Comparison of ENCODE assay signal across 2 cellular contexts in the genomic region with DNA sequence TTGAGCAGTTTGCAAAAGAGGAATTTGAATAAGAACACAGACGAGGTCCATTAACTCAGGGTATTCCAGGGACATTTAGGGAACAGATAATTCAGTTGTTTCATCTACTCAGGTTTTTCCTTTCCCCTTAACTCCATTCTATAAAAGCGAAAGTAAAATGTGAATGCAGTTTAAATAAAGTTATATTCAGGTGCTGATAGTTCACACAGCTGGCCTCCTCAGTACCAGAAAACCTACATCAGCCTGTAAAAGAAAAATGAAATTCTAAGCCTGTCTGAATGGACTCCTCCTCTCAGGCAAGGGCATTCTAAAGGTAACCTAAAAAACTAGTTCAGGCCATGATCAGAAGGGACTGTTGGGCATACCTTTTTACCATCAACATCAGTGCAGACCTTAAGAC.
TF ChIP-seq lines count a peak whose summit lies in the region.

No MANE protein-coding gene starts in this region.

TF ChIP-seq in endothelial cell of umbilical vein, 7 proteins besides CTCF, POLR2A, EP300 and RAD21:
- TF ChIP-seq GATA2 (IDR thresholded peaks at IDR 0.05; ENCODE audit: insufficient read depth, insufficient read length, low read depth, low read length) (no peak), JUN (IDR thresholded peaks at IDR 0.05; ENCODE audit: borderline replicate concordance, insufficient read depth, insufficient read length, low read depth) (no peak)
TF ChIP-seq in endothelial cell of umbilical vein: peak in this region for 0.

TF ChIP-seq in HepG2, 621 proteins besides CTCF, POLR2A, EP300 and RAD21:
- no peak for TF ChIP-seq SIN3A (IDR thresholded peaks at IDR 0.05; ENCODE audit: borderline replicate concordance, low read depth, low read length)
- TF ChIP-seq, protein P1, sequence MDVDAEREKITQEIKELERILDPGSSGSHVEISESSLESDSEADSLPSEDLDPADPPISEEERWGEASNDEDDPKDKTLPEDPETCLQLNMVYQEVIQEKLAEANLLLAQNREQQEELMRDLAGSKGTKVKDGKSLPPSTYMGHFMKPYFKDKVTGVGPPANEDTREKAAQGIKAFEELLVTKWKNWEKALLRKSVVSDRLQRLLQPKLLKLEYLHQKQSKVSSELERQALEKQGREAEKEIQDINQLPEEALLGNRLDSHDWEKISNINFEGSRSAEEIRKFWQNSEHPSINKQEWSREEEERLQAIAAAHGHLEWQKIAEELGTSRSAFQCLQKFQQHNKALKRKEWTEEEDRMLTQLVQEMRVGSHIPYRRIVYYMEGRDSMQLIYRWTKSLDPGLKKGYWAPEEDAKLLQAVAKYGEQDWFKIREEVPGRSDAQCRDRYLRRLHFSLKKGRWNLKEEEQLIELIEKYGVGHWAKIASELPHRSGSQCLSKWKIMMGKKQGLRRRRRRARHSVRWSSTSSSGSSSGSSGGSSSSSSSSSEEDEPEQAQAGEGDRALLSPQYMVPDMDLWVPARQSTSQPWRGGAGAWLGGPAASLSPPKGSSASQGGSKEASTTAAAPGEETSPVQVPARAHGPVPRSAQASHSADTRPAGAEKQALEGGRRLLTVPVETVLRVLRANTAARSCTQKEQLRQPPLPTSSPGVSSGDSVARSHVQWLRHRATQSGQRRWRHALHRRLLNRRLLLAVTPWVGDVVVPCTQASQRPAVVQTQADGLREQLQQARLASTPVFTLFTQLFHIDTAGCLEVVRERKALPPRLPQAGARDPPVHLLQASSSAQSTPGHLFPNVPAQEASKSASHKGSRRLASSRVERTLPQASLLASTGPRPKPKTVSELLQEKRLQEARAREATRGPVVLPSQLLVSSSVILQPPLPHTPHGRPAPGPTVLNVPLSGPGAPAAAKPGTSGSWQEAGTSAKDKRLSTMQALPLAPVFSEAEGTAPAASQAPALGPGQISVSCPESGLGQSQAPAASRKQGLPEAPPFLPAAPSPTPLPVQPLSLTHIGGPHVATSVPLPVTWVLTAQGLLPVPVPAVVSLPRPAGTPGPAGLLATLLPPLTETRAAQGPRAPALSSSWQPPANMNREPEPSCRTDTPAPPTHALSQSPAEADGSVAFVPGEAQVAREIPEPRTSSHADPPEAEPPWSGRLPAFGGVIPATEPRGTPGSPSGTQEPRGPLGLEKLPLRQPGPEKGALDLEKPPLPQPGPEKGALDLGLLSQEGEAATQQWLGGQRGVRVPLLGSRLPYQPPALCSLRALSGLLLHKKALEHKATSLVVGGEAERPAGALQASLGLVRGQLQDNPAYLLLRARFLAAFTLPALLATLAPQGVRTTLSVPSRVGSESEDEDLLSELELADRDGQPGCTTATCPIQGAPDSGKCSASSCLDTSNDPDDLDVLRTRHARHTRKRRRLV (CRISPR knock-in tag; IDR thresholded peaks at IDR 0.05), result no peak
- no peak for TF ChIP-seq RCOR2 (CRISPR knock-in tag; IDR thresholded peaks at IDR 0.05)
- TF ChIP-seq, protein P2, sequence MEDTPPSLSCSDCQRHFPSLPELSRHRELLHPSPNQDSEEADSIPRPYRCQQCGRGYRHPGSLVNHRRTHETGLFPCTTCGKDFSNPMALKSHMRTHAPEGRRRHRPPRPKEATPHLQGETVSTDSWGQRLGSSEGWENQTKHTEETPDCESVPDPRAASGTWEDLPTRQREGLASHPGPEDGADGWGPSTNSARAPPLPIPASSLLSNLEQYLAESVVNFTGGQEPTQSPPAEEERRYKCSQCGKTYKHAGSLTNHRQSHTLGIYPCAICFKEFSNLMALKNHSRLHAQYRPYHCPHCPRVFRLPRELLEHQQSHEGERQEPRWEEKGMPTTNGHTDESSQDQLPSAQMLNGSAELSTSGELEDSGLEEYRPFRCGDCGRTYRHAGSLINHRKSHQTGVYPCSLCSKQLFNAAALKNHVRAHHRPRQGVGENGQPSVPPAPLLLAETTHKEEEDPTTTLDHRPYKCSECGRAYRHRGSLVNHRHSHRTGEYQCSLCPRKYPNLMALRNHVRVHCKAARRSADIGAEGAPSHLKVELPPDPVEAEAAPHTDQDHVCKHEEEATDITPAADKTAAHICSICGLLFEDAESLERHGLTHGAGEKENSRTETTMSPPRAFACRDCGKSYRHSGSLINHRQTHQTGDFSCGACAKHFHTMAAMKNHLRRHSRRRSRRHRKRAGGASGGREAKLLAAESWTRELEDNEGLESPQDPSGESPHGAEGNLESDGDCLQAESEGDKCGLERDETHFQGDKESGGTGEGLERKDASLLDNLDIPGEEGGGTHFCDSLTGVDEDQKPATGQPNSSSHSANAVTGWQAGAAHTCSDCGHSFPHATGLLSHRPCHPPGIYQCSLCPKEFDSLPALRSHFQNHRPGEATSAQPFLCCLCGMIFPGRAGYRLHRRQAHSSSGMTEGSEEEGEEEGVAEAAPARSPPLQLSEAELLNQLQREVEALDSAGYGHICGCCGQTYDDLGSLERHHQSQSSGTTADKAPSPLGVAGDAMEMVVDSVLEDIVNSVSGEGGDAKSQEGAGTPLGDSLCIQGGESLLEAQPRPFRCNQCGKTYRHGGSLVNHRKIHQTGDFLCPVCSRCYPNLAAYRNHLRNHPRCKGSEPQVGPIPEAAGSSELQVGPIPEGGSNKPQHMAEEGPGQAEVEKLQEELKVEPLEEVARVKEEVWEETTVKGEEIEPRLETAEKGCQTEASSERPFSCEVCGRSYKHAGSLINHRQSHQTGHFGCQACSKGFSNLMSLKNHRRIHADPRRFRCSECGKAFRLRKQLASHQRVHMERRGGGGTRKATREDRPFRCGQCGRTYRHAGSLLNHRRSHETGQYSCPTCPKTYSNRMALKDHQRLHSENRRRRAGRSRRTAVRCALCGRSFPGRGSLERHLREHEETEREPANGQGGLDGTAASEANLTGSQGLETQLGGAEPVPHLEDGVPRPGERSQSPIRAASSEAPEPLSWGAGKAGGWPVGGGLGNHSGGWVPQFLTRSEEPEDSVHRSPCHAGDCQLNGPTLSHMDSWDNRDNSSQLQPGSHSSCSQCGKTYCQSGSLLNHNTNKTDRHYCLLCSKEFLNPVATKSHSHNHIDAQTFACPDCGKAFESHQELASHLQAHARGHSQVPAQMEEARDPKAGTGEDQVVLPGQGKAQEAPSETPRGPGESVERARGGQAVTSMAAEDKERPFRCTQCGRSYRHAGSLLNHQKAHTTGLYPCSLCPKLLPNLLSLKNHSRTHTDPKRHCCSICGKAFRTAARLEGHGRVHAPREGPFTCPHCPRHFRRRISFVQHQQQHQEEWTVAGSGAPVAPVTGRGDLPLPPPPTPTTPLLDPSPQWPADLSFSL (CRISPR knock-in tag; IDR thresholded peaks at IDR 0.05), result no peak
- no peak for TF ChIP-seq ARNT (IDR thresholded peaks at IDR 0.05)
- TF ChIP-seq RFX3 (CRISPR knock-in tag; IDR thresholded peaks at IDR 0.05), result no peak
- TF ChIP-seq ZNF589 (CRISPR knock-in tag; conservative IDR thresholded peaks at IDR 0.05), result no peak
- no peak for TF ChIP-seq RBM39 (IDR thresholded peaks at IDR 0.05; ENCODE audit: low read depth, low read length, poor library complexity, severe bottlenecking)
